In the genomic region with DNA sequence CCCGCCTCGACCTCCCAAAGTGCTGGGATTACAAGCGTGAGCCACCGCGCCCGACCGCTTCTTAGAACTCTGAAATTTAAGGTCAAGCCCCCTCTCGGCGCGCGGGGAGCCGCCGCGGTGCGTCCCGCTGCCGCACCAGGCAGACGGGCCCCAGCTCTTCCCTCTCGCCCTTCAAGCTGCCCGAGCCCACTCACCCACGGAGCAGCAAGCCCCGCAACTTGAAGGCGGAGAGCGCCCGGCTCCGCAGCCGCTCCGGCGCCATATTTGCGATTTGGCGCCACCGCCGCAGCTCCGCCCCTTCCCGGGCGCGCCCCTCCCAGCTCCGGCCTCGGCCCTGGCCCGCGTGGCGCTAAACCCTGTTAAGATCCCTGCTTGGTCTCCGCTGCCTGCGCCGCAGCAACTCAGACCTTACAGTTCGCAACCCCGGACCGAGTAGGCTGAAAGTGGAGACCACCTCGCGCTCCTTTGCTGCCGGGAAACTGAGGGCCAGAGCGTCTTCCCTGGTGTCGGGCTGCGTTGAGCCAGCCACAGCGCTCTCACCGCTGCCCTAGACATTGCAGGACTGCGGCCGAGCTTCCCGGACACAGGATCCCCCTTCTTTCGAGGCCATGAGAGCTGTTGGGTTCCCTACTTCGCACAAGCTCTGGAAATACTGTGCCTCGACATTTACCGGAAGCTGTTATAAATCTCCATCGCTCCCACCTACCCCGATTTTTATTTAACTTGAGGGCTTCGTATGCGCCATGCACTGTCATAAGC, we compare ENCODE assay signal across 8 cellular contexts. TPM values are rescaled to one million over a fixed set of nuclear protein-coding genes. Genes with fewer than 3 reads are reported as not detected.
DNase-seq lines count a peak whose midpoint lies in the region; ATAC-seq and TF ChIP-seq lines count a peak whose summit lies in the region.

A gene with protein sequence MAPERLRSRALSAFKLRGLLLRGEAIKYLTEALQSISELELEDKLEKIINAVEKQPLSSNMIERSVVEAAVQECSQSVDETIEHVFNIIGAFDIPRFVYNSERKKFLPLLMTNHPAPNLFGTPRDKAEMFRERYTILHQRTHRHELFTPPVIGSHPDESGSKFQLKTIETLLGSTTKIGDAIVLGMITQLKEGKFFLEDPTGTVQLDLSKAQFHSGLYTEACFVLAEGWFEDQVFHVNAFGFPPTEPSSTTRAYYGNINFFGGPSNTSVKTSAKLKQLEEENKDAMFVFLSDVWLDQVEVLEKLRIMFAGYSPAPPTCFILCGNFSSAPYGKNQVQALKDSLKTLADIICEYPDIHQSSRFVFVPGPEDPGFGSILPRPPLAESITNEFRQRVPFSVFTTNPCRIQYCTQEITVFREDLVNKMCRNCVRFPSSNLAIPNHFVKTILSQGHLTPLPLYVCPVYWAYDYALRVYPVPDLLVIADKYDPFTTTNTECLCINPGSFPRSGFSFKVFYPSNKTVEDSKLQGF (minus strand): TSS at position 273 of the 759 bp plus-strand sequence. CDS start 11 bp downstream, at position 262.

- ATAC-seq in GM19025 (IDR thresholded peaks at IDR 0.05; ENCODE audit: low read depth, unreplicated experiment), result peak; percentile 80
- peak; percentile 80 for ATAC-seq in HG03280 (IDR thresholded peaks at IDR 0.05; ENCODE audit: unreplicated experiment)

- DNase-seq in Ammon's horn (ENCODE audit: low spot score), result peak; percentile 76
- peak; percentile 65 to 83 for DNase-seq in NCI-H524 (lab: John Stamatoyannopoulos, UW)
- peak; percentile 71 for DNase-seq in activated CD4-positive, alpha-beta T cell treated with anti-CD3 and anti-CD28 coated beads, Interleukin-2, amount 50 U/mL, for 1 hour
- peak; percentile 75 for DNase-seq in dermis blood vessel endothelial cell
- DNase-seq in stimulated activated CD4-positive, alpha-beta T cell treated with anti-CD3 and anti-CD28 coated beads, Interleukin-4, amount 100 ng/mL, for 1 hour, result peak; percentile 83

- 7% methylated on average over 67 of the region's 67 CpGs for WGBS in liver

- H3K9ac ChIP-seq in liver (ENCODE audit: low read depth in 1 of 2, low read length in 2 of 2), result peak within 1 kb of the TSS in 1 of 2 donors; percentile 56

- H3K9me3 ChIP-seq in liver (ENCODE audit: control insufficient read depth in 4 of 4, low read length in 3 of 4), result no peaks in the 10 kb centered on the region

- H3K4me1 ChIP-seq in liver (ENCODE audit: control insufficient read depth in 4 of 4, insufficient read depth in 4 of 4, low read length in 3 of 4), result peaks cover 0 to 17% (median 9%) of the 10 kb centered on the region in 4 donors

- H3K27me3 ChIP-seq in liver (ENCODE audit: control insufficient read depth in 4 of 4, insufficient read depth in 4 of 4, low read length in 3 of 4), result no peaks in the 10 kb centered on the region

- H3K4me3 ChIP-seq in liver (ENCODE audit: low read depth in 1 of 3, low read length in 3 of 3), result peak within 1 kb of the TSS; percentile 79 to 83 (median 82)

- TF ChIP-seq RAD21 in liver (IDR thresholded peaks at IDR 0.05), result peak in 1 of 2 donors; percentile 26

- TF ChIP-seq CTCF in liver (IDR thresholded peaks at IDR 0.05; ENCODE audit: low read depth, low read length, missing input control), result no peak

- peak within 1 kb of the TSS; percentile 52 to 83 for H3K27ac ChIP-seq in liver (ENCODE audit: low read depth in 1 of 2, low read length in 2 of 2)

- peaks cover 0 to 2% (median 0%) of the 10 kb centered on the region in 4 donors for H3K36me3 ChIP-seq in liver (ENCODE audit: control insufficient read depth in 4 of 4, insufficient read depth in 3 of 4, low read depth in 1 of 4, low read length in 3 of 4)

TF ChIP-seq in liver, 16 proteins besides CTCF, POLR2A, EP300 and RAD21:
- TF ChIP-seq YY1 (IDR thresholded peaks at IDR 0.05), result peak; percentile 76
- TF ChIP-seq GABPA (IDR thresholded peaks at IDR 0.05 in 1 of 2, conservative IDR thresholded peaks at IDR 0.05 in 1 of 2), result peak in 1 of 2 donors; percentile 39
- TF ChIP-seq SP1 (IDR thresholded peaks at IDR 0.05), result peak; percentile 18
- TF ChIP-seq NR2F2 (IDR thresholded peaks at IDR 0.05), result no peak

RNA-seq across cellular contexts. Expression of the gene that starts here (rescaled TPM):
- total RNA-seq in dermis blood vessel endothelial cell (8.7 and 13.9 TPM in 2 replicates), liver (10 to 100 TPM in 1 of 2 donors, 1 to 10 TPM in 1; 1.7 to 16.5 TPM)
- polyA plus RNA-seq in liver, result 1 to 10 TPM; 1.3 to 1.7 TPM

Comparison
In these comparisons a context has a peak if more than half of its experiments do, and no peak if none do; other contexts are left out.
1. Peak in every context shown above with its lines: DNase-seq, ATAC-seq, H3K4me3 ChIP-seq and H3K27ac ChIP-seq.